In genomic region chr13:110414283-110414682, GRCh38 we compare ENCODE assay signal across 23 cellular contexts.
A peak's percentile ranks its signal among the peaks of the same experiment; 100 is the strongest.
DNase-seq lines count a peak whose midpoint lies in the region; ATAC-seq and TF ChIP-seq lines count a peak whose summit lies in the region.
"Had no signal": no experiment of that assay in that cellular context is flagged by ENCODE, and none has a peak within 500 bp of the region (broad histone marks: within the 10 kb centered on the region; RNA-seq: fewer than 3 reads in every experiment).

No MANE protein-coding gene starts in this region.

- H3K4me3 ChIP-seq in heart left ventricle (no peak overlapping the region), prostate gland (no peak overlapping the region), upper lobe of left lung (no peak overlapping the region), SJCRH30 (no peak overlapping the region)
- H3K4me3 ChIP-seq: skin epidermis had no signal

- TF ChIP-seq CTCF in heart left ventricle (IDR thresholded peaks at IDR 0.05) (no peak), endothelial cell (IDR thresholded peaks at IDR 0.05; ENCODE audit: unreplicated experiment) (no peak), prostate gland (IDR thresholded peaks at IDR 0.05) (no peak), upper lobe of left lung (IDR thresholded peaks at IDR 0.05) (no peak)

- DNase-seq in heart left ventricle: no peak
- no peak for DNase-seq in cardiac septum (ENCODE audit: low spot score)
- DNase-seq in endothelial cell (ENCODE audit: low spot score): no peak
- DNase-seq in prostate gland (ENCODE audit: low spot score): no peak
- no peak for DNase-seq in upper lobe of left lung
- DNase-seq in SJCRH30: no peak
- no peak for DNase-seq in NCI-H446 (lab: John Stamatoyannopoulos, UW)
- no peak for DNase-seq in T-helper 2 cell treated with Interferon-gamma antibody and Interleukin-4, amounts not matched to agents 5 μg/mL and 100 μg/mL, for 36 hours (ENCODE audit: low spot score)
- DNase-seq: activated CD4-positive, alpha-beta T cell treated with anti-CD3 and anti-CD28 coated beads for 36 hours; activated effector memory CD4-positive, alpha-beta T cell treated with Interleukin-2 at 50 U/mL for 16 hours; activated naive CD8-positive, alpha-beta T cell treated with anti-CD3 and anti-CD28 coated beads, Interleukin-2, amount 10 ng/mL, durations not matched to agents 7 days and 5 days; activated T-cell treated with anti-CD3 and anti-CD28 coated beads for 4 hours; effector CD8-positive, alpha-beta T cell; left colon; MV-4-11; NCI-H146; RPMI8226; SK-N-SH; T-helper 2 cell had no signal

- peaks cover 71% of the 10 kb centered on the region for H3K36me3 Mint-ChIP-seq in endothelial cell (ENCODE audit: low read depth, unreplicated experiment)
- no peaks in the 10 kb centered on the region for H3K36me3 Mint-ChIP-seq in T-helper 2 cell treated with Interferon-gamma antibody and Interleukin-4, amounts not matched to agents 5 μg/mL and 100 μg/mL, for 36 hours (ENCODE audit: low read depth)
- H3K36me3 Mint-ChIP-seq: activated naive CD8-positive, alpha-beta T cell treated with anti-CD3 and anti-CD28 coated beads, Interleukin-2, amount 10 ng/mL, durations not matched to agents 7 days and 5 days; memory B cell had no signal

- H3K27ac Mint-ChIP-seq in endothelial cell (ENCODE audit: unreplicated experiment): peak overlapping the region; percentile 43
- H3K27ac Mint-ChIP-seq in T-helper 2 cell treated with Interferon-gamma antibody and Interleukin-4, amounts not matched to agents 5 μg/mL and 100 μg/mL, for 36 hours: no peak overlapping the region
- H3K27ac Mint-ChIP-seq: activated CD4-positive, alpha-beta T cell treated with anti-CD3 and anti-CD28 coated beads for 36 hours; activated naive CD8-positive, alpha-beta T cell treated with anti-CD3 and anti-CD28 coated beads, Interleukin-2, amount 10 ng/mL, durations not matched to agents 7 days and 5 days; memory B cell had no signal

- peaks cover 80% of the 10 kb centered on the region for H3K4me1 Mint-ChIP-seq in endothelial cell (ENCODE audit: unreplicated experiment)
- peaks cover 4% of the 10 kb centered on the region for H3K4me1 Mint-ChIP-seq in T-helper 2 cell treated with Interferon-gamma antibody and Interleukin-4, amounts not matched to agents 5 μg/mL and 100 μg/mL, for 36 hours (ENCODE audit: low read depth)
- H3K4me1 Mint-ChIP-seq: memory B cell had no signal

- H3K27me3 Mint-ChIP-seq in endothelial cell (ENCODE audit: unreplicated experiment): peaks cover 16% of the 10 kb centered on the region
- H3K27me3 Mint-ChIP-seq in T-helper 2 cell treated with Interferon-gamma antibody and Interleukin-4, amounts not matched to agents 5 μg/mL and 100 μg/mL, for 36 hours (ENCODE audit: low read depth): peaks cover 70% of the 10 kb centered on the region

- H3K9me3 ChIP-seq in heart left ventricle: no peaks in the 10 kb centered on the region
- H3K9me3 ChIP-seq in prostate gland: no peaks in the 10 kb centered on the region
- H3K9me3 ChIP-seq in upper lobe of left lung: no peaks in the 10 kb centered on the region
- no peaks in the 10 kb centered on the region for H3K9me3 ChIP-seq in SJCRH30 (replicated peaks)
- H3K9me3 ChIP-seq: neutrophil, SK-N-SH had no signal

- H3K4me1 ChIP-seq in heart left ventricle: peaks cover 17 to 100% (median 79%) of the 10 kb centered on the region in 12 donors
- H3K4me1 ChIP-seq in prostate gland (replicated peaks): no peaks in the 10 kb centered on the region
- peaks cover 15 to 72% (median 61%) of the 10 kb centered on the region in 4 donors for H3K4me1 ChIP-seq in upper lobe of left lung
- H3K4me1 ChIP-seq in SJCRH30: peaks cover 37% of the 10 kb centered on the region

- H3K27me3 ChIP-seq in heart left ventricle (no peaks in the 10 kb centered on the region), prostate gland (replicated peaks; ENCODE audit: insufficient read depth) (no peaks in the 10 kb centered on the region), upper lobe of left lung (no peaks in the 10 kb centered on the region), SJCRH30 (no peaks in the 10 kb centered on the region)

- ATAC-seq in heart left ventricle (no peak), upper lobe of left lung (ENCODE audit: low FRiP score in 2 of 2) (no peak)
- ATAC-seq: activated CD4-positive, alpha-beta T cell treated with anti-CD3 and anti-CD28 coated beads for 36 hours; left colon had no signal

- H3K27ac ChIP-seq in heart left ventricle (peak overlapping the region in 8 of 12 donors; percentile 21 to 95 (median 82)), prostate gland (peak overlapping the region; percentile 75 to 80), upper lobe of left lung (peak overlapping the region in 3 of 4 donors; percentile 11 to 79 (median 58)), SJCRH30 (no peak overlapping the region)
- H3K27ac ChIP-seq: 22Rv1, neutrophil had no signal

- intact Hi-C loops in heart left ventricle (cut with DNase I): loop anchor here in 9 of 10 donors (5.0 to 10.0 kb wide), 7 partner anchors 52 to 192 kb away; partner anchors contain the start of genes COL4A1 (in 6 of the 9) and COL4A2 (in 6 of the 9)
- intact Hi-C loops in cardiac septum (cut with DNase I): no loop called here
- intact Hi-C loops in prostate gland (cut with DNase I): loop anchor here (5.0 kb wide), 4 partner anchors 72 to 182 kb away; partner anchors contain the start of genes COL4A1 and COL4A2

- peaks cover 0 to 10% (median 0%) of the 10 kb centered on the region in 9 donors for H3K36me3 ChIP-seq in heart left ventricle
- H3K36me3 ChIP-seq in prostate gland: no peaks in the 10 kb centered on the region
- peaks cover 0 to 7% (median 0%) of the 10 kb centered on the region in 4 donors for H3K36me3 ChIP-seq in upper lobe of left lung
- H3K36me3 ChIP-seq in SJCRH30: peaks cover 5% of the 10 kb centered on the region; the same call in 1 of the 2 replicates
- H3K36me3 ChIP-seq: neutrophil had no signal

- H3K9me3 Mint-ChIP-seq in endothelial cell (ENCODE audit: unreplicated experiment): no peaks in the 10 kb centered on the region
- H3K9me3 Mint-ChIP-seq in T-helper 2 cell treated with Interferon-gamma antibody and Interleukin-4, amounts not matched to agents 5 μg/mL and 100 μg/mL, for 36 hours: no peaks in the 10 kb centered on the region
- H3K9me3 Mint-ChIP-seq: activated naive CD8-positive, alpha-beta T cell treated with anti-CD3 and anti-CD28 coated beads, Interleukin-2, amount 10 ng/mL, durations not matched to agents 7 days and 5 days; memory B cell had no signal

- TF ChIP-seq EP300 in upper lobe of left lung (IDR thresholded peaks at IDR 0.05): no peak

- H3K4me3 Mint-ChIP-seq in endothelial cell (ENCODE audit: unreplicated experiment): peak overlapping the region; percentile 61
- no peak overlapping the region for H3K4me3 Mint-ChIP-seq in T-helper 2 cell treated with Interferon-gamma antibody and Interleukin-4, amounts not matched to agents 5 μg/mL and 100 μg/mL, for 36 hours
- H3K4me3 Mint-ChIP-seq: activated CD4-positive, alpha-beta T cell treated with anti-CD3 and anti-CD28 coated beads for 36 hours; activated naive CD8-positive, alpha-beta T cell treated with anti-CD3 and anti-CD28 coated beads, Interleukin-2, amount 10 ng/mL, durations not matched to agents 7 days and 5 days; memory B cell had no signal

- no peak for TF ChIP-seq POLR2A in heart left ventricle (IDR thresholded peaks at IDR 0.05)
- TF ChIP-seq POLR2A in prostate gland (IDR thresholded peaks at IDR 0.05): no peak
- TF ChIP-seq POLR2A in upper lobe of left lung (IDR thresholded peaks at IDR 0.05): no peak

- 57 to 79% (median 62%) methylated on average over 7 of the region's 7 CpGs for WGBS in heart left ventricle, 4 donors
- 75% methylated on average over 7 of the region's 7 CpGs for WGBS in prostate gland
- WGBS in upper lobe of left lung, 2 donors: 78 to 82% methylated on average over 7 of the region's 7 CpGs
